In the genomic region with DNA sequence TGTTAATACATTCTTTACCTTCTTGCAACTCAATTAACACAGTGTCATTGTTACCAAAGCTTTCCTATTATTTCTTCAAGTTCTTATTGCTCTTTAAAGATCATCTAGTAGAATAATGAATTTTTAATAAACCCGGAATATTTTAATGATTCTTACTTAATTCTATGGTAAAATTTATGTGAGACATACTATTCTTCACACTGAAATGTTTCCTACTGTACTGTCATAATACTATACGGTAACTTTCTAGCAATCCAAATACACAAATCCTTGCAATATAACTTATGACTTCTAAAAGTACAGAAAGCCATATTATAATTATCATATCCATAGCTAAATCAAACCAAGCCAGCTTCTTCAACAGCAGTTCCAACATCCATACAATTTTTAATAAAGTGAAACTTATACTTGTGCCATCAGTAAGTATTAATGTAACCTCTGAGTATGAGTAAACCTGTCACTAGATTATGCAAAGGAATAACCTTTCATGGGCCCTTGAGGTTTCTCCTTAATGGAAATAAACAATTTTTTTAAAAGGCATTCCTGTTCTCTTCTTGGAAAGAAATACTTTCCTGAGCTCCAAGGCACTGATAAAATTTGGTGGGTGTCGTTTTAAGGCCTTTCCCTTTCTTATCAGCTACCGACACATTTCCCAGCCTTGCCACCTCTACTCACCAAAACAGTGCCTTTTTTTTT, we compare ENCODE assay signal across 1 cellular context.
TF ChIP-seq lines count a peak whose summit lies in the region.

No MANE protein-coding gene starts in this region.

TF ChIP-seq in K562, 482 proteins besides CTCF, POLR2A, EP300 and RAD21 (continued from another document and continues in another):
- TF ChIP-seq, protein P1, sequence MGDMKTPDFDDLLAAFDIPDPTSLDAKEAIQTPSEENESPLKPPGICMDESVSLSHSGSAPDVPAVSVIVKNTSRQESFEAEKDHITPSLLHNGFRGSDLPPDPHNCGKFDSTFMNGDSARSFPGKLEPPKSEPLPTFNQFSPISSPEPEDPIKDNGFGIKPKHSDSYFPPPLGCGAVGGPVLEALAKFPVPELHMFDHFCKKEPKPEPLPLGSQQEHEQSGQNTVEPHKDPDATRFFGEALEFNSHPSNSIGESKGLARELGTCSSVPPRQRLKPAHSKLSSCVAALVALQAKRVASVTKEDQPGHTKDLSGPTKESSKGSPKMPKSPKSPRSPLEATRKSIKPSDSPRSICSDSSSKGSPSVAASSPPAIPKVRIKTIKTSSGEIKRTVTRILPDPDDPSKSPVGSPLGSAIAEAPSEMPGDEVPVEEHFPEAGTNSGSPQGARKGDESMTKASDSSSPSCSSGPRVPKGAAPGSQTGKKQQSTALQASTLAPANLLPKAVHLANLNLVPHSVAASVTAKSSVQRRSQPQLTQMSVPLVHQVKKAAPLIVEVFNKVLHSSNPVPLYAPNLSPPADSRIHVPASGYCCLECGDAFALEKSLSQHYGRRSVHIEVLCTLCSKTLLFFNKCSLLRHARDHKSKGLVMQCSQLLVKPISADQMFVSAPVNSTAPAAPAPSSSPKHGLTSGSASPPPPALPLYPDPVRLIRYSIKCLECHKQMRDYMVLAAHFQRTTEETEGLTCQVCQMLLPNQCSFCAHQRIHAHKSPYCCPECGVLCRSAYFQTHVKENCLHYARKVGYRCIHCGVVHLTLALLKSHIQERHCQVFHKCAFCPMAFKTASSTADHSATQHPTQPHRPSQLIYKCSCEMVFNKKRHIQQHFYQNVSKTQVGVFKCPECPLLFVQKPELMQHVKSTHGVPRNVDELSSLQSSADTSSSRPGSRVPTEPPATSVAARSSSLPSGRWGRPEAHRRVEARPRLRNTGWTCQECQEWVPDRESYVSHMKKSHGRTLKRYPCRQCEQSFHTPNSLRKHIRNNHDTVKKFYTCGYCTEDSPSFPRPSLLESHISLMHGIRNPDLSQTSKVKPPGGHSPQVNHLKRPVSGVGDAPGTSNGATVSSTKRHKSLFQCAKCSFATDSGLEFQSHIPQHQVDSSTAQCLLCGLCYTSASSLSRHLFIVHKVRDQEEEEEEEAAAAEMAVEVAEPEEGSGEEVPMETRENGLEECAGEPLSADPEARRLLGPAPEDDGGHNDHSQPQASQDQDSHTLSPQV (IDR thresholded peaks at IDR 0.05), result peak; percentile 70
- TF ChIP-seq, protein P2, sequence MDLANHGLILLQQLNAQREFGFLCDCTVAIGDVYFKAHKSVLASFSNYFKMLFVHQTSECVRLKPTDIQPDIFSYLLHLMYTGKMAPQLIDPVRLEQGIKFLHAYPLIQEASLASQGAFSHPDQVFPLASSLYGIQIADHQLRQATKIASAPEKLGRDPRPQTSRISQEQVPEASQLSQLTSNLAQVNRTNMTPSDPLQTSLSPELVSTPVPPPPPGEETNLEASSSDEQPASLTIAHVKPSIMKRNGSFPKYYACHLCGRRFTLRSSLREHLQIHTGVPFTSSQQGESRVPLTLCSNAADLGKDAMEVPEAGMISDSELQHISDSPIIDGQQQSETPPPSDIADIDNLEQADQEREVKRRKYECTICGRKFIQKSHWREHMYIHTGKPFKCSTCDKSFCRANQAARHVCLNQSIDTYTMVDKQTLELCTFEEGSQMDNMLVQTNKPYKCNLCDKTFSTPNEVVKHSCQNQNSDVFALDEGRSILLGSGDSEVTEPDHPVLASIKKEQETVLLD (IDR thresholded peaks at IDR 0.05), result peak; percentile 88
- TF ChIP-seq RCOR1 (IDR thresholded peaks at IDR 0.05; ENCODE audit: borderline replicate concordance in 1 of 2, low read depth in 2 of 2, low read length in 2 of 2) (peak; percentile 83 to 94), TSC22D4 (tag; IDR thresholded peaks at IDR 0.05) (no peak), POLR2AphosphoS5 (IDR thresholded peaks at IDR 0.05; ENCODE audit: control insufficient read depth, insufficient read depth, low read depth, low read length) (peak; percentile 83), PURB (CRISPR knock-in tag; IDR thresholded peaks at IDR 0.05; ENCODE audit: low read depth) (no peak), RBM25 (IDR thresholded peaks at IDR 0.05; ENCODE audit: low read depth, low read length, severe bottlenecking) (no peak), ZNF263 (CRISPR knock-in tag; IDR thresholded peaks at IDR 0.05; ENCODE audit: borderline replicate concordance) (no peak), ZNF561 (CRISPR knock-in tag; conservative IDR thresholded peaks at IDR 0.05) (no peak), TCFL5 (CRISPR knock-in tag; conservative IDR thresholded peaks at IDR 0.05) (no peak), MED1 (CRISPR knock-in tag; IDR thresholded peaks at IDR 0.05; ENCODE audit: borderline replicate concordance) (no peak), ETS2 (tag; IDR thresholded peaks at IDR 0.05; ENCODE audit: borderline replicate concordance, poor library complexity, severe bottlenecking) (no peak), GATA2 (CRISPR knock-in tag; IDR thresholded peaks at IDR 0.05) (peak; percentile 73), CBX5 (IDR thresholded peaks at IDR 0.05; ENCODE audit: borderline replicate concordance, low read depth) (no peak), ZNF764 (CRISPR knock-in tag; IDR thresholded peaks at IDR 0.05; ENCODE audit: low read depth) (no peak), NR1H2 (CRISPR knock-in tag; IDR thresholded peaks at IDR 0.05) (no peak), U2AF2 (optimal IDR thresholded peaks at IDR 0.05; ENCODE audit: low read depth, low read length) (no peak), TRIM28 (IDR thresholded peaks at IDR 0.05) (no peak), ZFP36 (IDR thresholded peaks at IDR 0.05; ENCODE audit: low read depth, low read length, partially characterized antibody) (no peak), ZNF121 (CRISPR knock-in tag; conservative IDR thresholded peaks at IDR 0.05) (no peak), MTA3 (IDR thresholded peaks at IDR 0.05; ENCODE audit: borderline replicate concordance) (peak; percentile 86), SOX6 (IDR thresholded peaks at IDR 0.05) (peak; percentile 95), TAF1 (IDR thresholded peaks at IDR 0.05; ENCODE audit: control insufficient read depth, extremely low read depth, insufficient read depth, low read length, severe bottlenecking) (no peak), ADNP (tag; IDR thresholded peaks at IDR 0.05) (peak; percentile 83), BHLHE40 (IDR thresholded peaks at IDR 0.05; ENCODE audit: low read length) (peak; percentile 34; the same call in 1 of the 2 replicates), ZKSCAN3 (CRISPR knock-in tag; IDR thresholded peaks at IDR 0.05) (no peak), ETV6 (IDR thresholded peaks at IDR 0.05; ENCODE audit: borderline replicate concordance in 1 of 2, low read depth in 2 of 2, low read length in 1 of 2) (peak in 1 of 2 experiments; percentile 75; a peak in 1 of 4 replicates), ETV6 (CRISPR knock-in tag; IDR thresholded peaks at IDR 0.05; ENCODE audit: borderline replicate concordance) (no peak), TCF3 (CRISPR knock-in tag; IDR thresholded peaks at IDR 0.05) (peak; percentile 96), U2AF1 (optimal IDR thresholded peaks at IDR 0.05; ENCODE audit: low read depth, low read length) (no peak), CHD1 (IDR thresholded peaks at IDR 0.05; ENCODE audit: low read length) (no peak), MAFF (IDR thresholded peaks at IDR 0.05; ENCODE audit: low read length) (0 out of 2 replicates have a peak, but pooled peaks have one; percentile 1), GATAD2B (IDR thresholded peaks at IDR 0.05; ENCODE audit: borderline replicate concordance) (peak; percentile 89), ZNF184 (CRISPR knock-in tag; IDR thresholded peaks at IDR 0.05) (no peak), ZEB2 (IDR thresholded peaks at IDR 0.05) (peak; percentile 95), PYGO2 (tag; IDR thresholded peaks at IDR 0.05) (peak; percentile 87), PTTG1 (tag; IDR thresholded peaks at IDR 0.05; ENCODE audit: low read depth) (no peak), ZNF707 (CRISPR knock-in tag; conservative IDR thresholded peaks at IDR 0.05) (no peak), ATF7 (IDR thresholded peaks at IDR 0.05) (peak; percentile 76)
- TF ChIP-seq, protein P3, sequence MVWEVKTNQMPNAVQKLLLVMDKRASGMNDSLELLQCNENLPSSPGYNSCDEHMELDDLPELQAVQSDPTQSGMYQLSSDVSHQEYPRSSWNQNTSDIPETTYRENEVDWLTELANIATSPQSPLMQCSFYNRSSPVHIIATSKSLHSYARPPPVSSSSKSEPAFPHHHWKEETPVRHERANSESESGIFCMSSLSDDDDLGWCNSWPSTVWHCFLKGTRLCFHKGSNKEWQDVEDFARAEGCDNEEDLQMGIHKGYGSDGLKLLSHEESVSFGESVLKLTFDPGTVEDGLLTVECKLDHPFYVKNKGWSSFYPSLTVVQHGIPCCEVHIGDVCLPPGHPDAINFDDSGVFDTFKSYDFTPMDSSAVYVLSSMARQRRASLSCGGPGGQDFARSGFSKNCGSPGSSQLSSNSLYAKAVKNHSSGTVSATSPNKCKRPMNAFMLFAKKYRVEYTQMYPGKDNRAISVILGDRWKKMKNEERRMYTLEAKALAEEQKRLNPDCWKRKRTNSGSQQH (CRISPR knock-in tag; IDR thresholded peaks at IDR 0.05), result no peak
- TF ChIP-seq, protein P4, sequence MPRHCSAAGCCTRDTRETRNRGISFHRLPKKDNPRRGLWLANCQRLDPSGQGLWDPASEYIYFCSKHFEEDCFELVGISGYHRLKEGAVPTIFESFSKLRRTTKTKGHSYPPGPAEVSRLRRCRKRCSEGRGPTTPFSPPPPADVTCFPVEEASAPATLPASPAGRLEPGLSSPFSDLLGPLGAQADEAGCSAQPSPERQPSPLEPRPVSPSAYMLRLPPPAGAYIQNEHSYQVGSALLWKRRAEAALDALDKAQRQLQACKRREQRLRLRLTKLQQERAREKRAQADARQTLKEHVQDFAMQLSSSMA (CRISPR knock-in tag; IDR thresholded peaks at IDR 0.05), result no peak
- TF ChIP-seq, protein P5, sequence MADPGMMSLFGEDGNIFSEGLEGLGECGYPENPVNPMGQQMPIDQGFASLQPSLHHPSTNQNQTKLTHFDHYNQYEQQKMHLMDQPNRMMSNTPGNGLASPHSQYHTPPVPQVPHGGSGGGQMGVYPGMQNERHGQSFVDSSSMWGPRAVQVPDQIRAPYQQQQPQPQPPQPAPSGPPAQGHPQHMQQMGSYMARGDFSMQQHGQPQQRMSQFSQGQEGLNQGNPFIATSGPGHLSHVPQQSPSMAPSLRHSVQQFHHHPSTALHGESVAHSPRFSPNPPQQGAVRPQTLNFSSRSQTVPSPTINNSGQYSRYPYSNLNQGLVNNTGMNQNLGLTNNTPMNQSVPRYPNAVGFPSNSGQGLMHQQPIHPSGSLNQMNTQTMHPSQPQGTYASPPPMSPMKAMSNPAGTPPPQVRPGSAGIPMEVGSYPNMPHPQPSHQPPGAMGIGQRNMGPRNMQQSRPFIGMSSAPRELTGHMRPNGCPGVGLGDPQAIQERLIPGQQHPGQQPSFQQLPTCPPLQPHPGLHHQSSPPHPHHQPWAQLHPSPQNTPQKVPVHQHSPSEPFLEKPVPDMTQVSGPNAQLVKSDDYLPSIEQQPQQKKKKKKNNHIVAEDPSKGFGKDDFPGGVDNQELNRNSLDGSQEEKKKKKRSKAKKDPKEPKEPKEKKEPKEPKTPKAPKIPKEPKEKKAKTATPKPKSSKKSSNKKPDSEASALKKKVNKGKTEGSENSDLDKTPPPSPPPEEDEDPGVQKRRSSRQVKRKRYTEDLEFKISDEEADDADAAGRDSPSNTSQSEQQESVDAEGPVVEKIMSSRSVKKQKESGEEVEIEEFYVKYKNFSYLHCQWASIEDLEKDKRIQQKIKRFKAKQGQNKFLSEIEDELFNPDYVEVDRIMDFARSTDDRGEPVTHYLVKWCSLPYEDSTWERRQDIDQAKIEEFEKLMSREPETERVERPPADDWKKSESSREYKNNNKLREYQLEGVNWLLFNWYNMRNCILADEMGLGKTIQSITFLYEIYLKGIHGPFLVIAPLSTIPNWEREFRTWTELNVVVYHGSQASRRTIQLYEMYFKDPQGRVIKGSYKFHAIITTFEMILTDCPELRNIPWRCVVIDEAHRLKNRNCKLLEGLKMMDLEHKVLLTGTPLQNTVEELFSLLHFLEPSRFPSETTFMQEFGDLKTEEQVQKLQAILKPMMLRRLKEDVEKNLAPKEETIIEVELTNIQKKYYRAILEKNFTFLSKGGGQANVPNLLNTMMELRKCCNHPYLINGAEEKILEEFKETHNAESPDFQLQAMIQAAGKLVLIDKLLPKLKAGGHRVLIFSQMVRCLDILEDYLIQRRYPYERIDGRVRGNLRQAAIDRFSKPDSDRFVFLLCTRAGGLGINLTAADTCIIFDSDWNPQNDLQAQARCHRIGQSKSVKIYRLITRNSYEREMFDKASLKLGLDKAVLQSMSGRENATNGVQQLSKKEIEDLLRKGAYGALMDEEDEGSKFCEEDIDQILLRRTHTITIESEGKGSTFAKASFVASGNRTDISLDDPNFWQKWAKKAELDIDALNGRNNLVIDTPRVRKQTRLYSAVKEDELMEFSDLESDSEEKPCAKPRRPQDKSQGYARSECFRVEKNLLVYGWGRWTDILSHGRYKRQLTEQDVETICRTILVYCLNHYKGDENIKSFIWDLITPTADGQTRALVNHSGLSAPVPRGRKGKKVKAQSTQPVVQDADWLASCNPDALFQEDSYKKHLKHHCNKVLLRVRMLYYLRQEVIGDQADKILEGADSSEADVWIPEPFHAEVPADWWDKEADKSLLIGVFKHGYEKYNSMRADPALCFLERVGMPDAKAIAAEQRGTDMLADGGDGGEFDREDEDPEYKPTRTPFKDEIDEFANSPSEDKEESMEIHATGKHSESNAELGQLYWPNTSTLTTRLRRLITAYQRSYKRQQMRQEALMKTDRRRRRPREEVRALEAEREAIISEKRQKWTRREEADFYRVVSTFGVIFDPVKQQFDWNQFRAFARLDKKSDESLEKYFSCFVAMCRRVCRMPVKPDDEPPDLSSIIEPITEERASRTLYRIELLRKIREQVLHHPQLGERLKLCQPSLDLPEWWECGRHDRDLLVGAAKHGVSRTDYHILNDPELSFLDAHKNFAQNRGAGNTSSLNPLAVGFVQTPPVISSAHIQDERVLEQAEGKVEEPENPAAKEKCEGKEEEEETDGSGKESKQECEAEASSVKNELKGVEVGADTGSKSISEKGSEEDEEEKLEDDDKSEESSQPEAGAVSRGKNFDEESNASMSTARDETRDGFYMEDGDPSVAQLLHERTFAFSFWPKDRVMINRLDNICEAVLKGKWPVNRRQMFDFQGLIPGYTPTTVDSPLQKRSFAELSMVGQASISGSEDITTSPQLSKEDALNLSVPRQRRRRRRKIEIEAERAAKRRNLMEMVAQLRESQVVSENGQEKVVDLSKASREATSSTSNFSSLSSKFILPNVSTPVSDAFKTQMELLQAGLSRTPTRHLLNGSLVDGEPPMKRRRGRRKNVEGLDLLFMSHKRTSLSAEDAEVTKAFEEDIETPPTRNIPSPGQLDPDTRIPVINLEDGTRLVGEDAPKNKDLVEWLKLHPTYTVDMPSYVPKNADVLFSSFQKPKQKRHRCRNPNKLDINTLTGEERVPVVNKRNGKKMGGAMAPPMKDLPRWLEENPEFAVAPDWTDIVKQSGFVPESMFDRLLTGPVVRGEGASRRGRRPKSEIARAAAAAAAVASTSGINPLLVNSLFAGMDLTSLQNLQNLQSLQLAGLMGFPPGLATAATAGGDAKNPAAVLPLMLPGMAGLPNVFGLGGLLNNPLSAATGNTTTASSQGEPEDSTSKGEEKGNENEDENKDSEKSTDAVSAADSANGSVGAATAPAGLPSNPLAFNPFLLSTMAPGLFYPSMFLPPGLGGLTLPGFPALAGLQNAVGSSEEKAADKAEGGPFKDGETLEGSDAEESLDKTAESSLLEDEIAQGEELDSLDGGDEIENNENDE (IDR thresholded peaks at IDR 0.05; ENCODE audit: low read depth, low read length), result no peak
- TF ChIP-seq, protein P6, sequence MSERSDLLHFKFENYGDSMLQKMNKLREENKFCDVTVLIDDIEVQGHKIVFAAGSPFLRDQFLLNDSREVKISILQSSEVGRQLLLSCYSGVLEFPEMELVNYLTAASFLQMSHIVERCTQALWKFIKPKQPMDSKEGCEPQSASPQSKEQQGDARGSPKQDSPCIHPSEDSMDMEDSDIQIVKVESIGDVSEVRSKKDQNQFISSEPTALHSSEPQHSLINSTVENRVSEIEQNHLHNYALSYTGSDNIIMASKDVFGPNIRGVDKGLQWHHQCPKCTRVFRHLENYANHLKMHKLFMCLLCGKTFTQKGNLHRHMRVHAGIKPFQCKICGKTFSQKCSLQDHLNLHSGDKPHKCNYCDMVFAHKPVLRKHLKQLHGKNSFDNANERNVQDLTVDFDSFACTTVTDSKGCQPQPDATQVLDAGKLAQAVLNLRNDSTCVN (CRISPR knock-in tag; IDR thresholded peaks at IDR 0.05), result no peak
